Comparison of ENCODE assay signal across 20 cellular contexts in the genomic region with DNA sequence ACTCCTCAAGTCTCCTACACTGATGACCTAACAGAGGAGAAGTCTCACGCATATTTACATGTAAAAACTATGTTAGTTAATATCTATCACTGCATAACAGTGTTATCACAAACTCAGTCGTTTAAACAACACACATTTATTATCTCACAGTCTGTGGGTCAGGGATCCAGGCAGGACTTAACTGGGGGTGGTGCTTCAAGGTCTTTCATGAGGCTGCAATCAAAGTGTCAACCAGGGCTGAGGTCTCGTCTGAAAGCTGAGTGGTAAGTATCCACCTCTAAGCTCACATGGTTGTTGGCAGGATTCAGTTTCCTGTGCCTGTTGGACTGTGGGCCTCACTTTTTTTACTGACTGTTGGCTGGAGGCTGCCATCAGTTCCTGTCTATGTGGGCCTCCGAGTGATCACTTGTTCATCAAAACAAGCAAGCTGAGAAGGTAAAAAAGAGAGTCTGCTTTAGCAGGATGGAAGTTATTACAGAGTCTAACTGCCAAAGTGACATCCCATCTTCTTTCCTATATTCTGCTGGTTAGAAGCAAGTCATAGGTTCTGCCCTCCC.
DNase-seq lines count a peak whose midpoint lies in the region; ATAC-seq, FAIRE-seq and TF ChIP-seq lines count a peak whose summit lies in the region.
"Had no signal": no experiment of that assay in that cellular context is flagged by ENCODE, and none has a peak within 500 bp of the region (broad histone marks: within the 10 kb centered on the region; RNA-seq: fewer than 3 reads in every experiment).

No MANE protein-coding gene starts in this region.

- H3K36me3 ChIP-seq in ascending aorta (no peaks in the 10 kb centered on the region), kidney (ENCODE audit: control insufficient read depth in 1 of 2, insufficient read depth in 2 of 2, low read length in 2 of 2) (no peaks in the 10 kb centered on the region), suprapubic skin (no peaks in the 10 kb centered on the region)
- H3K36me3 ChIP-seq: brain microvascular endothelial cell, transverse colon had no signal

- DNase-seq in H54 (ENCODE audit: insufficient read length, low spot score) (no peak), ascending aorta (ENCODE audit: low spot score in 2 of 2) (no peak), myocyte (ENCODE audit: low read depth) (peak; percentile 5), kidney (no peak), suprapubic skin (ENCODE audit: low spot score in 2 of 2) (no peak), Ammon's horn (ENCODE audit: low spot score) (no peak)
- no peak for DNase-seq in NK-92 treated with Interleukin-12 subunit alpha and Interleukin-12 subunit beta, amount 100 ng/mL, for 24 hours (lab: John Stamatoyannopoulos, UW)
- DNase-seq: activated CD8-positive, alpha-beta T cell treated with anti-CD3 and anti-CD28 coated beads for 36 hours; activated T-cell treated with anti-CD3 and anti-CD28 coated beads, Interleukin-2, amount 50 U/mL, for 4 hours; brain microvascular endothelial cell; dorsolateral prefrontal cortex; GF-D8; HFFc6; stimulated activated CD4-positive, alpha-beta T cell treated with anti-CD3 and anti-CD28 coated beads, Interleukin-15, amount 100 ng/mL, for 24 hours; stimulated activated naive CD4-positive, alpha-beta T cell; T-helper 1 cell; transverse colon had no signal

- H3K4me1 ChIP-seq in ascending aorta (peaks cover 11 to 12% of the 10 kb centered on the region in 2 donors), kidney (ENCODE audit: control insufficient read depth in 1 of 2, insufficient read depth in 1 of 2, low read depth in 1 of 2, low read length in 2 of 2) (peaks cover 0 to 3% of the 10 kb centered on the region in 2 donors), suprapubic skin (peaks cover 17% of the 10 kb centered on the region)

- intact Hi-C loops in ascending aorta (cut with DNase I), result no loop called here
- intact Hi-C loops in kidney (cut with DNase I), result no loop called here

- no peak for TF ChIP-seq EP300 in suprapubic skin (IDR thresholded peaks at IDR 0.05)

- FAIRE-seq in H54 (lab: Jason Lieb, UNC) (peak; percentile 33), kidney (lab: Jason Lieb, UNC) (no peak)
- FAIRE-seq: HepG2 had no signal

- H3K9ac ChIP-seq in kidney (ENCODE audit: low read length in 2 of 2), result no peak overlapping the region

- 56% methylated on average over 4 of the region's 4 CpGs for WGBS in suprapubic skin

- no peaks in the 10 kb centered on the region for H3K9me3 ChIP-seq in ascending aorta
- H3K9me3 ChIP-seq in kidney (ENCODE audit: control insufficient read depth in 1 of 2, low read length in 2 of 2), result no peaks in the 10 kb centered on the region
- no peaks in the 10 kb centered on the region for H3K9me3 ChIP-seq in suprapubic skin

- H3K4me3 ChIP-seq in ascending aorta (no peak overlapping the region), kidney (ENCODE audit: low read length in 2 of 2) (no peak overlapping the region), suprapubic skin (no peak overlapping the region)
- H3K4me3 ChIP-seq: dorsolateral prefrontal cortex, transverse colon had no signal

- peak overlapping the region; percentile 9 to 53 for H3K27ac ChIP-seq in ascending aorta
- H3K27ac ChIP-seq in kidney (ENCODE audit: low read depth in 2 of 2, low read length in 2 of 2), result no peak overlapping the region
- H3K27ac ChIP-seq in suprapubic skin, result no peak overlapping the region
- H3K27ac ChIP-seq: brain microvascular endothelial cell, dorsolateral prefrontal cortex, transverse colon had no signal

- TF ChIP-seq POLR2A in H54 (IDR thresholded peaks at IDR 0.05; ENCODE audit: low read depth, low read length) (no peak), suprapubic skin (IDR thresholded peaks at IDR 0.05) (no peak)

- TF ChIP-seq CTCF in ascending aorta (IDR thresholded peaks at IDR 0.05) (no peak), kidney (IDR thresholded peaks at IDR 0.05; ENCODE audit: borderline replicate concordance, extremely low read depth, insufficient read depth) (no peak), suprapubic skin (IDR thresholded peaks at IDR 0.05) (no peak)

- no peaks in the 10 kb centered on the region for H3K27me3 ChIP-seq in ascending aorta
- H3K27me3 ChIP-seq in suprapubic skin, result no peaks in the 10 kb centered on the region
- H3K27me3 ChIP-seq: brain microvascular endothelial cell, dorsolateral prefrontal cortex, transverse colon had no signal

- ATAC-seq in GM18498 (IDR thresholded peaks at IDR 0.05; ENCODE audit: unreplicated experiment), result peak; percentile 35
- ATAC-seq: activated CD8-positive, alpha-beta T cell treated with anti-CD3 and anti-CD28 coated beads for 36 hours; activated naive CD4-positive, alpha-beta T cell treated with anti-CD3 and anti-CD28 coated beads, Interleukin-2, amount 50 U/mL, for 72 hours; activated T-cell treated with anti-CD3 and anti-CD28 coated beads, Interleukin-2, amount 50 U/mL, for 4 hours; HepG2 had no signal

Comparison
In these comparisons a context has a peak if more than half of its experiments do, and no peak if none do; other contexts are left out.
1. H3K27ac ChIP-seq: peak in ascending aorta (2 of 2); none in kidney (0 of 2) and suprapubic skin (single experiment).